8 cellular contexts compared by ENCODE assay signal in genomic region chr3:187739561-187740445, GRCh38.
DNase-seq lines count a peak whose midpoint lies in the region; ATAC-seq and TF ChIP-seq lines count a peak whose summit lies in the region.

No MANE protein-coding gene starts in this region.

- TF ChIP-seq CTCF in epithelial cell of esophagus (IDR thresholded peaks at IDR 0.05; ENCODE audit: insufficient read depth, low read depth, low read length, missing control alignments): peak; percentile 68

- ATAC-seq in HG02852 (IDR thresholded peaks at IDR 0.05; ENCODE audit: unreplicated experiment) (peak; percentile 38), GM18502 (IDR thresholded peaks at IDR 0.05; ENCODE audit: poor library complexity, unreplicated experiment) (no peak)

- peak overlapping the region; percentile 69 for H3K4me3 ChIP-seq in epithelial cell of esophagus (ENCODE audit: low read length)

- DNase-seq in ELR (ENCODE audit: low read depth) (peak; percentile 87), NCI-H69 (lab: John Stamatoyannopoulos, UW) (peak; percentile 63), activated T-cell treated with anti-CD3 and anti-CD28 coated beads for 48 hours (ENCODE audit: low read depth) (peak; percentile 84), epithelial cell of esophagus (ENCODE audit: low read depth) (peak; percentile 75), midbrain (lab: John Stamatoyannopoulos, UW) (peak; percentile 87)
- DNase-seq in stimulated activated CD8-positive, alpha-beta memory T cell treated with anti-CD3 and anti-CD28 coated beads, Interleukin-15, amount 100 ng/mL, for 4 hours (ENCODE audit: low read depth in 2 of 2): peak; percentile 41 to 69
